Comparison of ENCODE assay signal across 1 cellular context in genomic region chr10:19958787-19959186, GRCh38.
TF ChIP-seq lines count a peak whose summit lies in the region.

No MANE protein-coding gene starts in this region.

TF ChIP-seq in GM12878, 131 proteins besides CTCF, POLR2A, EP300 and RAD21 (continued from another document):
- TF ChIP-seq REST (IDR thresholded peaks at IDR 0.05; ENCODE audit: low read depth, low read length) (no peak), ZNF687 (IDR thresholded peaks at IDR 0.05) (peak; percentile 60; the same call in 1 of the 2 replicates), HDGF (IDR thresholded peaks at IDR 0.05) (no peak), MYC (IDR thresholded peaks at IDR 0.05; ENCODE audit: insufficient read depth, insufficient read length, insufficient replicate concordance, low read length, severe bottlenecking) (no peak), HCFC1 (IDR thresholded peaks at IDR 0.05; ENCODE audit: low read length) (no peak), CEBPB (IDR thresholded peaks at IDR 0.05; ENCODE audit: borderline replicate concordance in 1 of 2, low read depth in 2 of 2, low read length in 2 of 2) (no peak)
